In genomic region chr1:178659789-178660208, GRCh38 we compare ENCODE assay signal across 14 cellular contexts.
DNase-seq lines count a peak whose midpoint lies in the region; ATAC-seq, FAIRE-seq and TF ChIP-seq lines count a peak whose summit lies in the region.
"Had no signal": no experiment of that assay in that cellular context is flagged by ENCODE, and none has a peak within 500 bp of the region (broad histone marks: within the 10 kb centered on the region; RNA-seq: fewer than 3 reads in every experiment).

No MANE protein-coding gene starts in this region.

- intact Hi-C loops in colonic mucosa (cut with DNase I) (no loop called here), CD14-positive monocyte (cut with micrococcal nuclease) (no loop called here)

- H3K27me3 ChIP-seq in colonic mucosa, result no peaks in the 10 kb centered on the region
- H3K27me3 ChIP-seq: BLaER1 treated with 17β-estradiol and CSF1 and Interleukin-3, amounts not matched to agents 10 nM and 100 nM; breast epithelium had no signal

- FAIRE-seq in GM18507 (lab: Jason Lieb, UNC), result peak; percentile 89
- FAIRE-seq: islet of Langerhans had no signal

- no peaks in the 10 kb centered on the region for H3K36me3 Mint-ChIP-seq in CD14-positive monocyte

- no peak overlapping the region for H3K9ac ChIP-seq in colonic mucosa (ENCODE audit: low read depth in 2 of 2, low read length in 2 of 2)
- H3K9ac ChIP-seq: BLaER1 treated with 17β-estradiol and CSF1 and Interleukin-3, amounts not matched to agents 10 nM and 100 nM had no signal

- H3K9me3 ChIP-seq in colonic mucosa, result no peaks in the 10 kb centered on the region
- H3K9me3 ChIP-seq: BLaER1 treated with 17β-estradiol and CSF1 and Interleukin-3, amounts not matched to agents 10 nM and 100 nM; breast epithelium had no signal

- TF ChIP-seq CTCF in colonic mucosa (IDR thresholded peaks at IDR 0.05) (no peak), CD14-positive monocyte (IDR thresholded peaks at IDR 0.05) (no peak)

- ATAC-seq in GM21367 (IDR thresholded peaks at IDR 0.05; ENCODE audit: unreplicated experiment), result peak; percentile 58
- peak; percentile 48 for ATAC-seq in HG03039 (IDR thresholded peaks at IDR 0.05; ENCODE audit: unreplicated experiment)

- no peaks in the 10 kb centered on the region for H3K4me1 ChIP-seq in colonic mucosa
- H3K4me1 ChIP-seq: breast epithelium had no signal

- H3K27ac Mint-ChIP-seq in CD14-positive monocyte, result no peak overlapping the region

- H3K4me3 ChIP-seq in colonic mucosa, result no peak overlapping the region
- H3K4me3 ChIP-seq: BLaER1 treated with 17β-estradiol and CSF1 and Interleukin-3, amounts not matched to agents 10 nM and 100 nM; breast epithelium had no signal

- H3K4me1 Mint-ChIP-seq in CD14-positive monocyte, result peaks cover 15% of the 10 kb centered on the region

- H3K27me3 Mint-ChIP-seq in CD14-positive monocyte (ENCODE audit: low read depth in 3 of 3), result peaks cover 0 to 3% (median 2%) of the 10 kb centered on the region in 3 donors

- no peaks in the 10 kb centered on the region for H3K36me3 ChIP-seq in colonic mucosa
- H3K36me3 ChIP-seq: BLaER1 treated with 17β-estradiol and CSF1 and Interleukin-3, amounts not matched to agents 10 nM and 100 nM; breast epithelium had no signal

- no peak overlapping the region for H3K27ac ChIP-seq in colonic mucosa
- H3K27ac ChIP-seq: BLaER1 treated with 17β-estradiol and CSF1 and Interleukin-3, amounts not matched to agents 10 nM and 100 nM; breast epithelium had no signal

- no peak overlapping the region for H3K4me3 Mint-ChIP-seq in CD14-positive monocyte

- H3K9me3 Mint-ChIP-seq in CD14-positive monocyte, result no peaks in the 10 kb centered on the region

- peak; percentile 17 for DNase-seq in GM18507 (ENCODE audit: extremely low spot score, insufficient read length, low read depth)
- peak; percentile 66 for DNase-seq in NOMO-1 treated with DMSO at 0.1 percent for 48 hours (lab: John Stamatoyannopoulos, UW; ENCODE audit: unreplicated experiment)
- no peak for DNase-seq in colonic mucosa
- DNase-seq in stimulated activated CD4-positive, alpha-beta T cell treated with anti-CD3 and anti-CD28 coated beads, Interleukin-15, amount 100 ng/mL, for 24 hours, result no peak
- no peak for DNase-seq in CD14-positive monocyte (ENCODE audit: low spot score)
- DNase-seq in GDM1 (lab: John Stamatoyannopoulos, UW), result no peak
- DNase-seq: activated T-cell treated with anti-CD3 and anti-CD28 coated beads, Interleukin-2, amount 50 U/mL, for 48 hours; NCI-H187; OCI-M1 had no signal

Comparison
In these comparisons a context has a peak if more than half of its experiments do, and no peak if none do; other contexts are left out.
1. DNase-seq: peak in GM18507 (single experiment) and NOMO-1 treated with DMSO at 0.1 percent for 48 hours (single experiment); none in colonic mucosa (single experiment), stimulated activated CD4-positive, alpha-beta T cell treated with anti-CD3 and anti-CD28 coated beads, Interleukin-15, amount 100 ng/mL, for 24 hours (single experiment), CD14-positive monocyte (single experiment) and GDM1 (single experiment).